ENCODE assay signal across 1 cellular context in the genomic region with DNA sequence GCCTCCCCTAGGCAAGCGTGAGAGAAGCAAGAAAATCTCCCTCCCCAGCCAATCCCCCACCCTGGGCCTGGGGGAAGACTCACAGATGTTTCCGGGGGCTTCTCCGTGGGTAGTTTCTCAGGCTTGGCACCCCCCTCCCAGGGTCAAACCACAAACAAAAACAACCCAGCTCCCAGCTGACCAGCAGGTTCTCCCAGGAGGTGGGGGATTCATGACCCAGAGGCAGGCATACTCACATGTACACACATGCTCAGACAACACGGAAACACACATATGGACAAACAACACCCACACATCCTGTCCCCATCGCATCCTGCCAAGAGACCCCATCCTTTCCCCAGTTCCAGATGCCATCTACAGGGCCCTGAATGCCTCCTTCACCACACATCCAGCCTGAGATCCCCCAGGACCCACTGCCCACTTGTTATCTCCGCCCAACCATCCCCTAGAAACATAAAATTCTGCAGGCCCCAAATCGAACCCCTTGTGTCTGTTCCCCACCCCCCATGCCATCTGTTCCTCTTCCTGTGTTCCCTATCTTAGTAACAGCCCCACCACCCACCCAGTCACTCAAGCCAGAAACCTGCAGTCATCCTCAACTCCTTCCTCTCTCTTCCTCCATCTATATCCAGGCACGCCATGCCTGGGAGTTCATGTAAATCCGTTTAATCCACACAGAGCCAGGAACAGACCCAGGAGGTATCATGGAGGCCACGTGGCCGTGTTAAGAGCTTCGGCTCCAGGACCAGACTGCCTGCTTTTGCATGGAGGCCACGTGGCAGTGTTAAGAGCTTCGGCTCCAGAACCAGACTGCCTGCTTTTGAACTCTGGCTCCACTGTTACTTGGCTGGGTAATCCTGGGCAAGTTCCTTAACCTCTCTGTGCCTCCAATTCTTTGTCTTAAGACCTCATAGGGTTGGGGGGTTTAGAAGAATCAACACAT.
TF ChIP-seq lines count a peak whose summit lies in the region.

No MANE protein-coding gene starts in this region.

TF ChIP-seq in GM12878, 131 proteins besides CTCF, POLR2A, EP300 and RAD21 (continues in another document):
- TF ChIP-seq, protein P1, sequence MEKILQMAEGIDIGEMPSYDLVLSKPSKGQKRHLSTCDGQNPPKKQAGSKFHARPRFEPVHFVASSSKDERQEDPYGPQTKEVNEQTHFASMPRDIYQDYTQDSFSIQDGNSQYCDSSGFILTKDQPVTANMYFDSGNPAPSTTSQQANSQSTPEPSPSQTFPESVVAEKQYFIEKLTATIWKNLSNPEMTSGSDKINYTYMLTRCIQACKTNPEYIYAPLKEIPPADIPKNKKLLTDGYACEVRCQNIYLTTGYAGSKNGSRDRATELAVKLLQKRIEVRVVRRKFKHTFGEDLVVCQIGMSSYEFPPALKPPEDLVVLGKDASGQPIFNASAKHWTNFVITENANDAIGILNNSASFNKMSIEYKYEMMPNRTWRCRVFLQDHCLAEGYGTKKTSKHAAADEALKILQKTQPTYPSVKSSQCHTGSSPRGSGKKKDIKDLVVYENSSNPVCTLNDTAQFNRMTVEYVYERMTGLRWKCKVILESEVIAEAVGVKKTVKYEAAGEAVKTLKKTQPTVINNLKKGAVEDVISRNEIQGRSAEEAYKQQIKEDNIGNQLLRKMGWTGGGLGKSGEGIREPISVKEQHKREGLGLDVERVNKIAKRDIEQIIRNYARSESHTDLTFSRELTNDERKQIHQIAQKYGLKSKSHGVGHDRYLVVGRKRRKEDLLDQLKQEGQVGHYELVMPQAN (conservative IDR thresholded peaks at IDR 0.05), result peak; percentile 45; the same call in 1 of the 2 replicates
- TF ChIP-seq, protein P2, sequence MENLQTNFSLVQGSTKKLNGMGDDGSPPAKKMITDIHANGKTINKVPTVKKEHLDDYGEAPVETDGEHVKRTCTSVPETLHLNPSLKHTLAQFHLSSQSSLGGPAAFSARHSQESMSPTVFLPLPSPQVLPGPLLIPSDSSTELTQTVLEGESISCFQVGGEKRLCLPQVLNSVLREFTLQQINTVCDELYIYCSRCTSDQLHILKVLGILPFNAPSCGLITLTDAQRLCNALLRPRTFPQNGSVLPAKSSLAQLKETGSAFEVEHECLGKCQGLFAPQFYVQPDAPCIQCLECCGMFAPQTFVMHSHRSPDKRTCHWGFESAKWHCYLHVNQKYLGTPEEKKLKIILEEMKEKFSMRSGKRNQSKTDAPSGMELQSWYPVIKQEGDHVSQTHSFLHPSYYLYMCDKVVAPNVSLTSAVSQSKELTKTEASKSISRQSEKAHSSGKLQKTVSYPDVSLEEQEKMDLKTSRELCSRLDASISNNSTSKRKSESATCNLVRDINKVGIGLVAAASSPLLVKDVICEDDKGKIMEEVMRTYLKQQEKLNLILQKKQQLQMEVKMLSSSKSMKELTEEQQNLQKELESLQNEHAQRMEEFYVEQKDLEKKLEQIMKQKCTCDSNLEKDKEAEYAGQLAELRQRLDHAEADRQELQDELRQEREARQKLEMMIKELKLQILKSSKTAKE (IDR thresholded peaks at IDR 0.05; ENCODE audit: low read depth, poor library complexity, severe bottlenecking), result no peak
- no peak for TF ChIP-seq PAX8 (IDR thresholded peaks at IDR 0.05)
- peak; percentile 36; the same call in 1 of the 2 replicates for TF ChIP-seq GATAD2B (conservative IDR thresholded peaks at IDR 0.05; ENCODE audit: low read depth)
- TF ChIP-seq EGR1 (IDR thresholded peaks at IDR 0.05; ENCODE audit: borderline replicate concordance in 1 of 2, low read depth in 2 of 2, low read length in 2 of 2), result peak in 1 of 2 experiments; percentile 78; a peak in 2 of 3 replicates
- peak in 1 of 2 experiments; percentile 67; a peak in 2 of 4 replicates for TF ChIP-seq ETV6 (conservative IDR thresholded peaks at IDR 0.05 in 1 of 2, IDR thresholded peaks at IDR 0.05 in 1 of 2; ENCODE audit: borderline replicate concordance in 1 of 2, low read depth in 1 of 2)
- TF ChIP-seq PAX5 (IDR thresholded peaks at IDR 0.05; ENCODE audit: borderline replicate concordance, low read depth, low read length), result peak; percentile 55; the same call in 1 of the 2 replicates
- TF ChIP-seq NBN (IDR thresholded peaks at IDR 0.05), result peak; percentile 68
- peak; percentile 4; the same call in 1 of the 3 replicates for TF ChIP-seq POU2F2 (IDR thresholded peaks at IDR 0.05; ENCODE audit: borderline replicate concordance, low read depth, low read length)
- TF ChIP-seq FOXK2 (IDR thresholded peaks at IDR 0.05), result peak; percentile 46; the same call in 1 of the 2 replicates
- TF ChIP-seq, protein P3, sequence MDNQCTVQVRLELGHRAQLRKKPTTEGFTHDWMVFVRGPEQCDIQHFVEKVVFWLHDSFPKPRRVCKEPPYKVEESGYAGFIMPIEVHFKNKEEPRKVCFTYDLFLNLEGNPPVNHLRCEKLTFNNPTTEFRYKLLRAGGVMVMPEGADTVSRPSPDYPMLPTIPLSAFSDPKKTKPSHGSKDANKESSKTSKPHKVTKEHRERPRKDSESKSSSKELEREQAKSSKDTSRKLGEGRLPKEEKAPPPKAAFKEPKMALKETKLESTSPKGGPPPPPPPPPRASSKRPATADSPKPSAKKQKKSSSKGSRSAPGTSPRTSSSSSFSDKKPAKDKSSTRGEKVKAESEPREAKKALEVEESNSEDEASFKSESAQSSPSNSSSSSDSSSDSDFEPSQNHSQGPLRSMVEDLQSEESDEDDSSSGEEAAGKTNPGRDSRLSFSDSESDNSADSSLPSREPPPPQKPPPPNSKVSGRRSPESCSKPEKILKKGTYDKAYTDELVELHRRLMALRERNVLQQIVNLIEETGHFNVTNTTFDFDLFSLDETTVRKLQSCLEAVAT (IDR thresholded peaks at IDR 0.05), result 0 out of 2 replicates have a peak, but pooled peaks have one; percentile 56
- TF ChIP-seq, protein P4, sequence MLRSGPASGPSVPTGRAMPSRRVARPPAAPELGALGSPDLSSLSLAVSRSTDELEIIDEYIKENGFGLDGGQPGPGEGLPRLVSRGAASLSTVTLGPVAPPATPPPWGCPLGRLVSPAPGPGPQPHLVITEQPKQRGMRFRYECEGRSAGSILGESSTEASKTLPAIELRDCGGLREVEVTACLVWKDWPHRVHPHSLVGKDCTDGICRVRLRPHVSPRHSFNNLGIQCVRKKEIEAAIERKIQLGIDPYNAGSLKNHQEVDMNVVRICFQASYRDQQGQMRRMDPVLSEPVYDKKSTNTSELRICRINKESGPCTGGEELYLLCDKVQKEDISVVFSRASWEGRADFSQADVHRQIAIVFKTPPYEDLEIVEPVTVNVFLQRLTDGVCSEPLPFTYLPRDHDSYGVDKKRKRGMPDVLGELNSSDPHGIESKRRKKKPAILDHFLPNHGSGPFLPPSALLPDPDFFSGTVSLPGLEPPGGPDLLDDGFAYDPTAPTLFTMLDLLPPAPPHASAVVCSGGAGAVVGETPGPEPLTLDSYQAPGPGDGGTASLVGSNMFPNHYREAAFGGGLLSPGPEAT (IDR thresholded peaks at IDR 0.05; ENCODE audit: low read depth), result 0 out of 2 replicates have a peak, but pooled peaks have one; percentile 30
- peak; percentile 44; the same call in 1 of the 2 replicates for TF ChIP-seq SPI1 (IDR thresholded peaks at IDR 0.05; ENCODE audit: borderline replicate concordance, insufficient read depth, low read depth, low read length)
- peak; percentile 78; the same call in 1 of the 2 replicates for TF ChIP-seq TCF12 (IDR thresholded peaks at IDR 0.05; ENCODE audit: low read depth, low read length)
- TF ChIP-seq CEBPB (IDR thresholded peaks at IDR 0.05; ENCODE audit: borderline replicate concordance in 1 of 2, low read depth in 2 of 2, low read length in 2 of 2), result no peak
- TF ChIP-seq GABPA (IDR thresholded peaks at IDR 0.05; ENCODE audit: low read depth), result no peak
- peak; percentile 4; the same call in 1 of the 2 replicates for TF ChIP-seq SMC3 (IDR thresholded peaks at IDR 0.05; ENCODE audit: borderline replicate concordance, low read length)
- TF ChIP-seq MXI1 (IDR thresholded peaks at IDR 0.05; ENCODE audit: low read depth, low read length), result peak; percentile 48; the same call in 1 of the 2 replicates
- TF ChIP-seq, protein P5, sequence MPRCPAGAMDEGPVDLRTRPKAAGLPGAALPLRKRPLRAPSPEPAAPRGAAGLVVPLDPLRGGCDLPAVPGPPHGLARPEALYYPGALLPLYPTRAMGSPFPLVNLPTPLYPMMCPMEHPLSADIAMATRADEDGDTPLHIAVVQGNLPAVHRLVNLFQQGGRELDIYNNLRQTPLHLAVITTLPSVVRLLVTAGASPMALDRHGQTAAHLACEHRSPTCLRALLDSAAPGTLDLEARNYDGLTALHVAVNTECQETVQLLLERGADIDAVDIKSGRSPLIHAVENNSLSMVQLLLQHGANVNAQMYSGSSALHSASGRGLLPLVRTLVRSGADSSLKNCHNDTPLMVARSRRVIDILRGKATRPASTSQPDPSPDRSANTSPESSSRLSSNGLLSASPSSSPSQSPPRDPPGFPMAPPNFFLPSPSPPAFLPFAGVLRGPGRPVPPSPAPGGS (IDR thresholded peaks at IDR 0.05; ENCODE audit: borderline replicate concordance, insufficient read depth, low read depth, low read length, poor library complexity, severe bottlenecking), result peak; percentile 80
- TF ChIP-seq, protein P6, sequence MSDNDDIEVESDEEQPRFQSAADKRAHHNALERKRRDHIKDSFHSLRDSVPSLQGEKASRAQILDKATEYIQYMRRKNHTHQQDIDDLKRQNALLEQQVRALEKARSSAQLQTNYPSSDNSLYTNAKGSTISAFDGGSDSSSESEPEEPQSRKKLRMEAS (IDR thresholded peaks at IDR 0.05; ENCODE audit: low read depth, low read length), result peak; percentile 53; the same call in 1 of the 2 replicates
- peak; percentile 86 for TF ChIP-seq NR2F1 (conservative IDR thresholded peaks at IDR 0.05)
- TF ChIP-seq, protein P7, sequence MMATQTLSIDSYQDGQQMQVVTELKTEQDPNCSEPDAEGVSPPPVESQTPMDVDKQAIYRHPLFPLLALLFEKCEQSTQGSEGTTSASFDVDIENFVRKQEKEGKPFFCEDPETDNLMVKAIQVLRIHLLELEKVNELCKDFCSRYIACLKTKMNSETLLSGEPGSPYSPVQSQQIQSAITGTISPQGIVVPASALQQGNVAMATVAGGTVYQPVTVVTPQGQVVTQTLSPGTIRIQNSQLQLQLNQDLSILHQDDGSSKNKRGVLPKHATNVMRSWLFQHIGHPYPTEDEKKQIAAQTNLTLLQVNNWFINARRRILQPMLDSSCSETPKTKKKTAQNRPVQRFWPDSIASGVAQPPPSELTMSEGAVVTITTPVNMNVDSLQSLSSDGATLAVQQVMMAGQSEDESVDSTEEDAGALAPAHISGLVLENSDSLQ (IDR thresholded peaks at IDR 0.05), result peak; percentile 50; the same call in 1 of the 2 replicates
- TF ChIP-seq CREM (IDR thresholded peaks at IDR 0.05; ENCODE audit: low read depth), result peak; percentile 32; the same call in 1 of the 2 replicates
- TF ChIP-seq, protein P8, sequence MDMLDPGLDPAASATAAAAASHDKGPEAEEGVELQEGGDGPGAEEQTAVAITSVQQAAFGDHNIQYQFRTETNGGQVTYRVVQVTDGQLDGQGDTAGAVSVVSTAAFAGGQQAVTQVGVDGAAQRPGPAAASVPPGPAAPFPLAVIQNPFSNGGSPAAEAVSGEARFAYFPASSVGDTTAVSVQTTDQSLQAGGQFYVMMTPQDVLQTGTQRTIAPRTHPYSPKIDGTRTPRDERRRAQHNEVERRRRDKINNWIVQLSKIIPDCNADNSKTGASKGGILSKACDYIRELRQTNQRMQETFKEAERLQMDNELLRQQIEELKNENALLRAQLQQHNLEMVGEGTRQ (IDR thresholded peaks at IDR 0.05; ENCODE audit: borderline replicate concordance, low read depth, low read length), result no peak; the same call in 1 of the 2 replicates
- peak; percentile 96 for TF ChIP-seq TBL1XR1 (IDR thresholded peaks at IDR 0.05; ENCODE audit: low read depth, low read length)
- TF ChIP-seq TAF1 (IDR thresholded peaks at IDR 0.05; ENCODE audit: borderline replicate concordance, low read depth, low read length), result 0 out of 2 replicates have a peak, but pooled peaks have one; percentile 5
- TF ChIP-seq, protein P9, sequence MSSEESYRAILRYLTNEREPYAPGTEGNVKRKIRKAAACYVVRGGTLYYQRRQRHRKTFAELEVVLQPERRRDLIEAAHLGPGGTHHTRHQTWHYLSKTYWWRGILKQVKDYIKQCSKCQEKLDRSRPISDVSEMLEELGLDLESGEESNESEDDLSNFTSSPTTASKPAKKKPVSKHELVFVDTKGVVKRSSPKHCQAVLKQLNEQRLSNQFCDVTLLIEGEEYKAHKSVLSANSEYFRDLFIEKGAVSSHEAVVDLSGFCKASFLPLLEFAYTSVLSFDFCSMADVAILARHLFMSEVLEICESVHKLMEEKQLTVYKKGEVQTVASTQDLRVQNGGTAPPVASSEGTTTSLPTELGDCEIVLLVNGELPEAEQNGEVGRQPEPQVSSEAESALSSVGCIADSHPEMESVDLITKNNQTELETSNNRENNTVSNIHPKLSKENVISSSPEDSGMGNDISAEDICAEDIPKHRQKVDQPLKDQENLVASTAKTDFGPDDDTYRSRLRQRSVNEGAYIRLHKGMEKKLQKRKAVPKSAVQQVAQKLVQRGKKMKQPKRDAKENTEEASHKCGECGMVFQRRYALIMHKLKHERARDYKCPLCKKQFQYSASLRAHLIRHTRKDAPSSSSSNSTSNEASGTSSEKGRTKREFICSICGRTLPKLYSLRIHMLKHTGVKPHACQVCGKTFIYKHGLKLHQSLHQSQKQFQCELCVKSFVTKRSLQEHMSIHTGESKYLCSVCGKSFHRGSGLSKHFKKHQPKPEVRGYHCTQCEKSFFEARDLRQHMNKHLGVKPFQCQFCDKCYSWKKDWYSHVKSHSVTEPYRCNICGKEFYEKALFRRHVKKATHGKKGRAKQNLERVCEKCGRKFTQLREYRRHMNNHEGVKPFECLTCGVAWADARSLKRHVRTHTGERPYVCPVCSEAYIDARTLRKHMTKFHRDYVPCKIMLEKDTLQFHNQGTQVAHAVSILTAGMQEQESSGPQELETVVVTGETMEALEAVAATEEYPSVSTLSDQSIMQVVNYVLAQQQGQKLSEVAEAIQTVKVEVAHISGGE (CRISPR knock-in tag; IDR thresholded peaks at IDR 0.05), result no peak
- TF ChIP-seq MTA2 (IDR thresholded peaks at IDR 0.05; ENCODE audit: low read depth), result peak; percentile 22; the same call in 1 of the 2 replicates
- no peak for TF ChIP-seq RBBP5 (conservative IDR thresholded peaks at IDR 0.05)
- TF ChIP-seq POLR2AphosphoS5 (IDR thresholded peaks at IDR 0.05; ENCODE audit: low read length), result peak; percentile 66
- TF ChIP-seq, protein P10, sequence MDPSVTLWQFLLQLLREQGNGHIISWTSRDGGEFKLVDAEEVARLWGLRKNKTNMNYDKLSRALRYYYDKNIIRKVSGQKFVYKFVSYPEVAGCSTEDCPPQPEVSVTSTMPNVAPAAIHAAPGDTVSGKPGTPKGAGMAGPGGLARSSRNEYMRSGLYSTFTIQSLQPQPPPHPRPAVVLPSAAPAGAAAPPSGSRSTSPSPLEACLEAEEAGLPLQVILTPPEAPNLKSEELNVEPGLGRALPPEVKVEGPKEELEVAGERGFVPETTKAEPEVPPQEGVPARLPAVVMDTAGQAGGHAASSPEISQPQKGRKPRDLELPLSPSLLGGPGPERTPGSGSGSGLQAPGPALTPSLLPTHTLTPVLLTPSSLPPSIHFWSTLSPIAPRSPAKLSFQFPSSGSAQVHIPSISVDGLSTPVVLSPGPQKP (IDR thresholded peaks at IDR 0.05; ENCODE audit: low read depth, low read length), result peak; percentile 63
- TF ChIP-seq IKZF2 (IDR thresholded peaks at IDR 0.05), result peak; percentile 50 to 61; a peak in 1 of 4 replicates
- TF ChIP-seq JUNB (IDR thresholded peaks at IDR 0.05), result 0 out of 2 replicates have a peak, but pooled peaks have one; percentile 10
- TF ChIP-seq ZBED1 (IDR thresholded peaks at IDR 0.05; ENCODE audit: borderline replicate concordance), result peak; percentile 49; the same call in 1 of the 2 replicates
- TF ChIP-seq TCF3 (IDR thresholded peaks at IDR 0.05; ENCODE audit: borderline replicate concordance, insufficient read depth, low read depth, low read length), result peak; percentile 50; the same call in 1 of the 2 replicates
